ENCODE assay signal across 9 cellular contexts in the genomic region with DNA sequence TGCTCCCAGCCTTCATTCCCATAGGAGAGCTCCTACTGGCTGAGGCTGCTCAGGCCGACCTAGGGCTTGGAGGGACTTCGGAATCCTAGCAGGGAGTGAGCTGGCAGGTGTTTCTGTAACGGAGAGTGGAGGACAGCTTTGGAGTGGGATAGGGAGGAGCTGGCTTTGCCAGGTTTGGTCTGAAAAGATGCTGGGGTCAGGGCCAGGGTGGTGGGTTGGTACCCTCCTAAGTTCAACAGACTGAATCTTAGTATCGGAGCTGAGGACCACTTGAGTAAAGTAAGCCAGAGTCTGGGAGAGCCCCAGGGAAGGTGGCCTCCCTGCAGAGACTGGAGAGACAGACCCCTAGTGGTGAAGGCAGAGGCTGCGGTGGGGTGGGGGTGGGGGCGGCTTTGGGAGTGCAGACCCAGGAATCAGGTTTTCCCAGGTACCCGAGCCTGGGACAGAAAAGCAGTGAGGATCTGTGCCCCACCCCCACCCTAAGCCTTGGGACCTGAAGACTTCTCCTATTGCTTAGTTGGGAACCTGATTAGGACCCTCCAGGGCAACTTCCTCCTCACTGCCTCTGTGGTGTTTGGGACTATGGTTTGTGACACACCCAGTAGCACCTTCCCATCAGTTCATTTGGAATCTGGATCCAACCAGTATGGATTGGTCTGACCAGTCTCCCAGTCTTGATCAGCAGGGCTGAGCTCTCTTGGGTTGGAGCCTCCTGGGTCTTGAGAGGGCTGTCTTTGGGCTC. TPM values are rescaled to one million over a fixed set of nuclear protein-coding genes. Genes with fewer than 3 reads are reported as not detected.
A peak's percentile ranks its signal among the peaks of the same experiment; 100 is the strongest.
DNase-seq lines count a peak whose midpoint lies in the region; ATAC-seq, FAIRE-seq and TF ChIP-seq lines count a peak whose summit lies in the region.
"Had no signal": no experiment of that assay in that cellular context is flagged by ENCODE, and none has a peak within 500 bp of the region (broad histone marks: within the 10 kb centered on the region; RNA-seq: fewer than 3 reads in every experiment).

No MANE protein-coding gene starts in this region.

- H3K4me3 ChIP-seq in epithelial cell of esophagus (ENCODE audit: low read length) (peak overlapping the region; percentile 74), neural progenitor cell (peak overlapping the region; percentile 69)
- H3K4me3 ChIP-seq: SJCRH30 had no signal

- no peak overlapping the region for H3K9ac ChIP-seq in neural progenitor cell

- H3K27ac Mint-ChIP-seq in neural progenitor cell = peak overlapping the region; percentile 81

- H3K4me1 ChIP-seq in neural progenitor cell = peaks cover 36% of the 10 kb centered on the region

- DNase-seq in GM19239 (ENCODE audit: insufficient read length, low spot score) (no peak), SW480 (ENCODE audit: low spot score) (peak; percentile 55), epithelial cell of esophagus (ENCODE audit: low read depth) (no peak), neural progenitor cell (ENCODE audit: low spot score) (peak; percentile 46), Ammon's horn (ENCODE audit: low spot score) (no peak)

- peaks cover 33% of the 10 kb centered on the region for H4K20me1 ChIP-seq in neural progenitor cell (ENCODE audit: low read depth)

- peaks cover 51% of the 10 kb centered on the region for H3K79me2 ChIP-seq in neural progenitor cell (ENCODE audit: low read depth)

- TF ChIP-seq CTCF in C4-2B (conservative IDR thresholded peaks at IDR 0.05) (no peak; the same call in 1 of the 2 replicates), epithelial cell of esophagus (IDR thresholded peaks at IDR 0.05; ENCODE audit: insufficient read depth, low read depth, low read length, missing control alignments) (peak; percentile 32), neural progenitor cell (IDR thresholded peaks at IDR 0.05) (peak; percentile 47)

- FAIRE-seq in GM19239 (lab: Jason Lieb, UNC) = peak; percentile 37

- ATAC-seq in GM19395 (IDR thresholded peaks at IDR 0.05; ENCODE audit: unreplicated experiment) = no peak
- no peak for ATAC-seq in GM19023 (IDR thresholded peaks at IDR 0.05; ENCODE audit: unreplicated experiment)

- H3K36me3 ChIP-seq in neural progenitor cell = no peaks in the 10 kb centered on the region
- H3K36me3 ChIP-seq: SJCRH30 had no signal

- no peaks in the 10 kb centered on the region for H3K9me3 Mint-ChIP-seq in neural progenitor cell

- peak overlapping the region; percentile 84 for H3K4me3 Mint-ChIP-seq in neural progenitor cell

- no peak overlapping the region for H2AFZ ChIP-seq in neural progenitor cell (replicated peaks)

- peaks cover 3% of the 10 kb centered on the region for H3K36me3 Mint-ChIP-seq in neural progenitor cell

- H3F3A ChIP-seq in neural progenitor cell (ENCODE audit: low read depth) = peaks cover 50% of the 10 kb centered on the region

- H3K27ac ChIP-seq in C4-2B (peak overlapping the region; percentile 86), neural progenitor cell (peak overlapping the region; percentile 23)
- H3K27ac ChIP-seq: SJCRH30 had no signal

- H3K4me1 Mint-ChIP-seq in neural progenitor cell = peaks cover 51% of the 10 kb centered on the region

- H3K27me3 Mint-ChIP-seq in neural progenitor cell (ENCODE audit: insufficient read depth, low read depth) = peaks cover 10% of the 10 kb centered on the region

- H3K9me3 ChIP-seq in neural progenitor cell (ENCODE audit: low read depth) = no peaks in the 10 kb centered on the region
- H3K9me3 ChIP-seq: SJCRH30 had no signal

- peak overlapping the region; percentile 83 for H3K4me2 ChIP-seq in neural progenitor cell

- no peaks in the 10 kb centered on the region for H3K27me3 ChIP-seq in neural progenitor cell
- H3K27me3 ChIP-seq: SJCRH30 had no signal

RNA-seq across cellular contexts. Expression of a gene that starts 3.0 kb away (rescaled TPM):
- total RNA-seq in neural progenitor cell (ENCODE audit: low replicate concordance) = 15.5 and 24.4 TPM in 2 replicates

RNA-seq across cellular contexts. Expression of a gene that starts 23.8 kb away (rescaled TPM):
- 25.9 and 39.8 TPM in 2 replicates for total RNA-seq in neural progenitor cell (ENCODE audit: low replicate concordance)

RNA-seq across cellular contexts. Expression of a gene that starts 52.4 kb away (rescaled TPM):
- 11.1 and 20.2 TPM in 2 replicates for total RNA-seq in neural progenitor cell (ENCODE audit: low replicate concordance)

Comparison
In these comparisons a context has a peak if more than half of its experiments do, and no peak if none do; other contexts are left out.
1. DNase-seq: peak in SW480 (single experiment) and neural progenitor cell (single experiment); none in GM19239 (single experiment), epithelial cell of esophagus (single experiment) and Ammon's horn (single experiment).